ENCODE assay signal across 22 cellular contexts in genomic region chr1:246642719-246643118, GRCh38.
A peak's percentile ranks its signal among the peaks of the same experiment; 100 is the strongest.
DNase-seq lines count a peak whose midpoint lies in the region; ATAC-seq and TF ChIP-seq lines count a peak whose summit lies in the region.
"Had no signal": no experiment of that assay in that cellular context is flagged by ENCODE, and none has a peak within 500 bp of the region (broad histone marks: within the 10 kb centered on the region; RNA-seq: fewer than 3 reads in every experiment).

No MANE protein-coding gene starts in this region.

- H3K4me1 ChIP-seq in Caco-2 (no peaks in the 10 kb centered on the region), psoas muscle (peaks cover 23% of the 10 kb centered on the region), adrenal gland (replicated peaks in 1 of 2) (peaks cover 0 to 22% of the 10 kb centered on the region in 2 donors)

- no peaks in the 10 kb centered on the region for H3K9me3 Mint-ChIP-seq in activated naive CD4-positive, alpha-beta T cell treated with anti-CD3 and anti-CD28 coated beads, Interleukin-2, amount 10 ng/mL, durations not matched to agents 7 days and 5 days
- H3K9me3 Mint-ChIP-seq in Caco-2 (ENCODE audit: unreplicated experiment): peaks cover 14% of the 10 kb centered on the region
- peaks cover 5% of the 10 kb centered on the region for H3K9me3 Mint-ChIP-seq in activated T-helper 17 cell treated with anti-CD3 and anti-CD28 coated beads, Interleukin-2, amount 50 U/mL, for 72 hours

- no peak overlapping the region for H3K4me3 Mint-ChIP-seq in activated naive CD4-positive, alpha-beta T cell treated with anti-CD3 and anti-CD28 coated beads, Interleukin-2, amount 10 ng/mL, durations not matched to agents 7 days and 5 days
- H3K4me3 Mint-ChIP-seq in Caco-2 (ENCODE audit: unreplicated experiment): peak overlapping the region; percentile 7
- no peak overlapping the region for H3K4me3 Mint-ChIP-seq in activated T-helper 17 cell treated with anti-CD3 and anti-CD28 coated beads, Interleukin-2, amount 50 U/mL, for 72 hours

- no TSS peak for BruUV-seq in Caco-2 (replicated peaks; lab: Mats Ljungman, UMichigan)

- peaks cover 31% of the 10 kb centered on the region for H3K36me3 Mint-ChIP-seq in activated naive CD4-positive, alpha-beta T cell treated with anti-CD3 and anti-CD28 coated beads, Interleukin-2, amount 10 ng/mL, durations not matched to agents 7 days and 5 days
- peaks cover 18% of the 10 kb centered on the region for H3K36me3 Mint-ChIP-seq in Caco-2 (ENCODE audit: insufficient read depth, unreplicated experiment)
- peaks cover 71% of the 10 kb centered on the region for H3K36me3 Mint-ChIP-seq in activated T-helper 17 cell treated with anti-CD3 and anti-CD28 coated beads, Interleukin-2, amount 50 U/mL, for 72 hours (ENCODE audit: low read depth)

- 92 to 98% (median 97%) methylated on average over 6 of the region's 6 CpGs for WGBS in psoas muscle, 3 donors
- WGBS in adrenal gland, 4 donors: 85 to 98% (median 97%) methylated on average over 6 of the region's 6 CpGs

- no peaks in the 10 kb centered on the region for H3K4me1 Mint-ChIP-seq in activated naive CD4-positive, alpha-beta T cell treated with anti-CD3 and anti-CD28 coated beads, Interleukin-2, amount 10 ng/mL, durations not matched to agents 7 days and 5 days
- H3K4me1 Mint-ChIP-seq in Caco-2 (ENCODE audit: low read depth, unreplicated experiment): no peaks in the 10 kb centered on the region
- H3K4me1 Mint-ChIP-seq in activated T-helper 17 cell treated with anti-CD3 and anti-CD28 coated beads, Interleukin-2, amount 50 U/mL, for 72 hours: peaks cover 7% of the 10 kb centered on the region

- no peak for TF ChIP-seq POLR2A in adrenal gland (IDR thresholded peaks at IDR 0.05)

- H3K27me3 Mint-ChIP-seq in activated naive CD4-positive, alpha-beta T cell treated with anti-CD3 and anti-CD28 coated beads, Interleukin-2, amount 10 ng/mL, durations not matched to agents 7 days and 5 days: no peaks in the 10 kb centered on the region
- no peaks in the 10 kb centered on the region for H3K27me3 Mint-ChIP-seq in Caco-2 (ENCODE audit: insufficient read depth, unreplicated experiment)
- no peaks in the 10 kb centered on the region for H3K27me3 Mint-ChIP-seq in activated T-helper 17 cell treated with anti-CD3 and anti-CD28 coated beads, Interleukin-2, amount 50 U/mL, for 72 hours

- no peak for ATAC-seq in activated T-helper 17 cell treated with anti-CD3 and anti-CD28 coated beads, Interleukin-2, amount 50 U/mL, for 72 hours (replicated peaks)
- no peak for ATAC-seq in psoas muscle

- H3K9me3 ChIP-seq in Caco-2 (no peaks in the 10 kb centered on the region), psoas muscle (no peaks in the 10 kb centered on the region), adrenal gland (replicated peaks in 1 of 3) (no peaks in the 10 kb centered on the region)

- no peak overlapping the region for H3K27ac ChIP-seq in psoas muscle
- H3K27ac ChIP-seq in adrenal gland: no peak overlapping the region
- H3K27ac ChIP-seq: C4-2B, HL-60, KMS-11, RWPE1 had no signal

- POLR2A ChIA-PET in Caco-2 (lab: Charles Lee): no interaction called here

- no peak for DNase-seq in activated naive CD4-positive, alpha-beta T cell treated with anti-CD3 and anti-CD28 coated beads, Interleukin-2, amount 10 ng/mL, durations not matched to agents 7 days and 5 days
- no peak for DNase-seq in activated naive CD4-positive, alpha-beta T cell treated with Interleukin-2 at 50 U/mL for 16 hours
- no peak for DNase-seq in Caco-2
- no peak for DNase-seq in psoas muscle
- no peak for DNase-seq in KG1 (lab: John Stamatoyannopoulos, UW)
- no peak for DNase-seq in adrenal gland
- no peak for DNase-seq in DMS 273 (lab: John Stamatoyannopoulos, UW; ENCODE audit: unreplicated experiment)
- DNase-seq: DMS 273 treated with DMSO at 0.1 percent for 48 hours, DMS79 treated with DMSO at 0.1 percent for 48 hours, H7, NCI-H1105, NCI-H146, NCI-H2029, NCI-H226, NCI-H510A treated with DMSO at 0.1 percent for 48 hours, NCI-H748 treated with DMSO at 0.1 percent for 48 hours, SHP77 treated with DMSO at 0.1 percent for 48 hours had no signal

- intact Hi-C loops in Caco-2 (cut with micrococcal nuclease; ENCODE audit: unreplicated experiment) (no loop called here), psoas muscle (cut with DNase I) (no loop called here), adrenal gland (cut with DNase I) (loop anchor here in 1 of 2 donors (10.0 kb wide), 1 partner anchor 88 kb away; no protein-coding TSS in a partner anchor)

- H3K36me3 ChIP-seq in Caco-2 (ENCODE audit: control insufficient read depth, insufficient read depth, low read length) (no peaks in the 10 kb centered on the region; the same call in 1 of the 2 replicates), psoas muscle (ENCODE audit: insufficient read depth in 1 of 2, low read depth in 1 of 2) (peaks cover 7 to 36% of the 10 kb centered on the region in 2 donors), adrenal gland (replicated peaks in 1 of 2) (peaks cover 0 to 30% of the 10 kb centered on the region in 2 donors)

- H3K27ac Mint-ChIP-seq in activated naive CD4-positive, alpha-beta T cell treated with anti-CD3 and anti-CD28 coated beads, Interleukin-2, amount 10 ng/mL, durations not matched to agents 7 days and 5 days: peak overlapping the region; percentile 78
- H3K27ac Mint-ChIP-seq in Caco-2 (ENCODE audit: unreplicated experiment): peak overlapping the region; percentile 21
- H3K27ac Mint-ChIP-seq in activated T-helper 17 cell treated with anti-CD3 and anti-CD28 coated beads, Interleukin-2, amount 50 U/mL, for 72 hours: peak overlapping the region; percentile 23

- no peaks in the 10 kb centered on the region for H3K27me3 ChIP-seq in Caco-2 (replicated peaks; ENCODE audit: control insufficient read depth, insufficient read depth, low read length)
- no peaks in the 10 kb centered on the region for H3K27me3 ChIP-seq in psoas muscle (ENCODE audit: insufficient read depth in 3 of 3, low read length in 2 of 3)
- no peaks in the 10 kb centered on the region for H3K27me3 ChIP-seq in adrenal gland

- CTCF ChIA-PET in activated naive CD4-positive, alpha-beta T cell treated with anti-CD3 and anti-CD28 coated beads, Interleukin-2, amount 10 ng/mL, durations not matched to agents 7 days and 5 days (lab: Charles Lee): interaction anchor here (0.6 kb wide), 1 partner anchor 35 kb away, joined by 4 read pairs; no protein-coding TSS in a partner anchor
- CTCF ChIA-PET in Caco-2 (lab: Charles Lee): no interaction called here

- H3K4me3 ChIP-seq in Caco-2 (ENCODE audit: low read depth, low read length) (no peak overlapping the region), psoas muscle (peak overlapping the region; percentile 40), adrenal gland (no peak overlapping the region)

- no peak for TF ChIP-seq CTCF in Caco-2 (IDR thresholded peaks at IDR 0.05; ENCODE audit: insufficient read depth in 1 of 2, low read depth in 1 of 2, low read length in 1 of 2, severe bottlenecking in 1 of 2, unreplicated experiment in 1 of 2)
- TF ChIP-seq CTCF in psoas muscle (IDR thresholded peaks at IDR 0.05): no peak
- TF ChIP-seq CTCF in adrenal gland (IDR thresholded peaks at IDR 0.05): no peak

Comparison
In these comparisons a context has a peak if more than half of its experiments do, and no peak if none do; other contexts are left out.
1. H3K27ac Mint-ChIP-seq: peak in every context shown above with its lines; median percentile 78 in activated naive CD4-positive, alpha-beta T cell treated with anti-CD3 and anti-CD28 coated beads, Interleukin-2, amount 10 ng/mL, durations not matched to agents 7 days and 5 days; 23 in activated T-helper 17 cell treated with anti-CD3 and anti-CD28 coated beads, Interleukin-2, amount 50 U/mL, for 72 hours; 21 in Caco-2.